Comparison of ENCODE assay signal across 1 cellular context in the genomic region with DNA sequence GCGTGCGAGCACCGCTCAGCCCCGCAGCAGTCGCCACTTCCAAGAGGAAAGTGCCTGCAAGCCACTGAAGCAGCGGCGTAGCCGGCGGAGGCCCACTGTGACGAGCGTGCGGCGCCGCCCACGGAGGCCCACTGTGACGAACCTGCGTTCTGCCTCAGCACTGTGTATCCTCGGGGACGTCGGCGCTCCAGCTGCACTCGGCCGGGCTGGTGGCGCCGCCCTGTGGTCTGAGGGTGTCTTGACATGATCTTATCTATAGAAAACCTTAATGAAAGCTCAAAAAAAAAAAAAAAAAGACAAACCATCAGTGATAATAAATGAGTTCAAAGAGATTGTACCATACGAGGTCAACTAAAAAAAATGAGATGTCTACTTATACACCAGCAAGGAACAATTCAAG.
TF ChIP-seq lines count a peak whose summit lies in the region.
"Not testable (repeated sequence)": the region's sequence is repeated elsewhere in the genome, so short reads cannot be mapped to it uniquely, and the experiment has no call there.

Gene RGPD8, minus strand, starts transcription at position 166 of the 400 bp plus-strand sequence. CDS start 192 bp downstream, outside the sequence.

TF ChIP-seq in HepG2, 621 proteins besides CTCF, POLR2A, EP300 and RAD21 (continued from another document):
- TF ChIP-seq, protein P1, sequence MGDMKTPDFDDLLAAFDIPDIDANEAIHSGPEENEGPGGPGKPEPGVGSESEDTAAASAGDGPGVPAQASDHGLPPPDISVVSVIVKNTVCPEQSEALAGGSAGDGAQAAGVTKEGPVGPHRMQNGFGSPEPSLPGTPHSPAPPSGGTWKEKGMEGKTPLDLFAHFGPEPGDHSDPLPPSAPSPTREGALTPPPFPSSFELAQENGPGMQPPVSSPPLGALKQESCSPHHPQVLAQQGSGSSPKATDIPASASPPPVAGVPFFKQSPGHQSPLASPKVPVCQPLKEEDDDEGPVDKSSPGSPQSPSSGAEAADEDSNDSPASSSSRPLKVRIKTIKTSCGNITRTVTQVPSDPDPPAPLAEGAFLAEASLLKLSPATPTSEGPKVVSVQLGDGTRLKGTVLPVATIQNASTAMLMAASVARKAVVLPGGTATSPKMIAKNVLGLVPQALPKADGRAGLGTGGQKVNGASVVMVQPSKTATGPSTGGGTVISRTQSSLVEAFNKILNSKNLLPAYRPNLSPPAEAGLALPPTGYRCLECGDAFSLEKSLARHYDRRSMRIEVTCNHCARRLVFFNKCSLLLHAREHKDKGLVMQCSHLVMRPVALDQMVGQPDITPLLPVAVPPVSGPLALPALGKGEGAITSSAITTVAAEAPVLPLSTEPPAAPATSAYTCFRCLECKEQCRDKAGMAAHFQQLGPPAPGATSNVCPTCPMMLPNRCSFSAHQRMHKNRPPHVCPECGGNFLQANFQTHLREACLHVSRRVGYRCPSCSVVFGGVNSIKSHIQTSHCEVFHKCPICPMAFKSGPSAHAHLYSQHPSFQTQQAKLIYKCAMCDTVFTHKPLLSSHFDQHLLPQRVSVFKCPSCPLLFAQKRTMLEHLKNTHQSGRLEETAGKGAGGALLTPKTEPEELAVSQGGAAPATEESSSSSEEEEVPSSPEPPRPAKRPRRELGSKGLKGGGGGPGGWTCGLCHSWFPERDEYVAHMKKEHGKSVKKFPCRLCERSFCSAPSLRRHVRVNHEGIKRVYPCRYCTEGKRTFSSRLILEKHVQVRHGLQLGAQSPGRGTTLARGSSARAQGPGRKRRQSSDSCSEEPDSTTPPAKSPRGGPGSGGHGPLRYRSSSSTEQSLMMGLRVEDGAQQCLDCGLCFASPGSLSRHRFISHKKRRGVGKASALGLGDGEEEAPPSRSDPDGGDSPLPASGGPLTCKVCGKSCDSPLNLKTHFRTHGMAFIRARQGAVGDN (CRISPR knock-in tag; IDR thresholded peaks at IDR 0.05): peak; percentile 69
- TF ChIP-seq ZFY (CRISPR knock-in tag; IDR thresholded peaks at IDR 0.05) (peak; percentile 83), NCOA2 (CRISPR knock-in tag; IDR thresholded peaks at IDR 0.05) (0 out of 2 replicates have a peak, but pooled peaks have one; percentile 18), MIXL1 (CRISPR knock-in tag; IDR thresholded peaks at IDR 0.05) (peak; percentile 52; the same call in 1 of the 2 replicates), HNRNPLL (IDR thresholded peaks at IDR 0.05; ENCODE audit: low read depth, low read length, poor library complexity, severe bottlenecking) (peak; percentile 19), TOE1 (CRISPR knock-in tag; IDR thresholded peaks at IDR 0.05) (0 out of 2 replicates have a peak, but pooled peaks have one; percentile 25), POGZ (CRISPR knock-in tag; IDR thresholded peaks at IDR 0.05) (peak; percentile 63; the same call in 1 of the 2 replicates), STAG1 (CRISPR knock-in tag; IDR thresholded peaks at IDR 0.05) (peak; percentile 91), NR2C2 (CRISPR knock-in tag; IDR thresholded peaks at IDR 0.05; ENCODE audit: borderline replicate concordance) (peak; percentile 62; the same call in 1 of the 2 replicates), TAF1 (CRISPR knock-in tag; IDR thresholded peaks at IDR 0.05) (peak; percentile 39; the same call in 1 of the 2 replicates), NONO (CRISPR knock-in tag; conservative IDR thresholded peaks at IDR 0.05) (0 out of 2 replicates have a peak, but pooled peaks have one; percentile 47), THAP11 (CRISPR knock-in tag; IDR thresholded peaks at IDR 0.05) (peak; percentile 58), GATAD1 (CRISPR knock-in tag; IDR thresholded peaks at IDR 0.05) (peak; percentile 65; the same call in 1 of the 2 replicates), GFI1 (CRISPR knock-in tag; IDR thresholded peaks at IDR 0.05; ENCODE audit: borderline replicate concordance) (0 out of 2 replicates have a peak, but pooled peaks have one; percentile 24), RARA (CRISPR knock-in tag; IDR thresholded peaks at IDR 0.05) (0 out of 2 replicates have a peak, but pooled peaks have one; percentile 7), NFKB2 (CRISPR knock-in tag; IDR thresholded peaks at IDR 0.05; ENCODE audit: borderline replicate concordance) (peak; percentile 51; the same call in 1 of the 2 replicates), ERF (CRISPR knock-in tag; IDR thresholded peaks at IDR 0.05) (peak; percentile 32; the same call in 1 of the 2 replicates), HMGXB4 (CRISPR knock-in tag; IDR thresholded peaks at IDR 0.05; ENCODE audit: borderline replicate concordance in 1 of 2, low read depth in 1 of 2) (peak; percentile 94 to 98), KDM3A (CRISPR knock-in tag; IDR thresholded peaks at IDR 0.05; ENCODE audit: low read depth) (0 out of 2 replicates have a peak, but pooled peaks have one; percentile 67), ZMYM4 (CRISPR knock-in tag; IDR thresholded peaks at IDR 0.05) (peak; percentile 72)
- TF ChIP-seq, protein P2, sequence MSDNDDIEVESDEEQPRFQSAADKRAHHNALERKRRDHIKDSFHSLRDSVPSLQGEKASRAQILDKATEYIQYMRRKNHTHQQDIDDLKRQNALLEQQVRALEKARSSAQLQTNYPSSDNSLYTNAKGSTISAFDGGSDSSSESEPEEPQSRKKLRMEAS (IDR thresholded peaks at IDR 0.05): 0 out of 2 replicates have a peak, but pooled peaks have one; percentile 27
- TF ChIP-seq, protein P3, sequence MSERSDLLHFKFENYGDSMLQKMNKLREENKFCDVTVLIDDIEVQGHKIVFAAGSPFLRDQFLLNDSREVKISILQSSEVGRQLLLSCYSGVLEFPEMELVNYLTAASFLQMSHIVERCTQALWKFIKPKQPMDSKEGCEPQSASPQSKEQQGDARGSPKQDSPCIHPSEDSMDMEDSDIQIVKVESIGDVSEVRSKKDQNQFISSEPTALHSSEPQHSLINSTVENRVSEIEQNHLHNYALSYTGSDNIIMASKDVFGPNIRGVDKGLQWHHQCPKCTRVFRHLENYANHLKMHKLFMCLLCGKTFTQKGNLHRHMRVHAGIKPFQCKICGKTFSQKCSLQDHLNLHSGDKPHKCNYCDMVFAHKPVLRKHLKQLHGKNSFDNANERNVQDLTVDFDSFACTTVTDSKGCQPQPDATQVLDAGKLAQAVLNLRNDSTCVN (CRISPR knock-in tag; IDR thresholded peaks at IDR 0.05; ENCODE audit: borderline replicate concordance): peak; percentile 46; the same call in 1 of the 2 replicates
- TF ChIP-seq NONO (IDR thresholded peaks at IDR 0.05): not testable (repeated sequence)
- TF ChIP-seq, protein P4, sequence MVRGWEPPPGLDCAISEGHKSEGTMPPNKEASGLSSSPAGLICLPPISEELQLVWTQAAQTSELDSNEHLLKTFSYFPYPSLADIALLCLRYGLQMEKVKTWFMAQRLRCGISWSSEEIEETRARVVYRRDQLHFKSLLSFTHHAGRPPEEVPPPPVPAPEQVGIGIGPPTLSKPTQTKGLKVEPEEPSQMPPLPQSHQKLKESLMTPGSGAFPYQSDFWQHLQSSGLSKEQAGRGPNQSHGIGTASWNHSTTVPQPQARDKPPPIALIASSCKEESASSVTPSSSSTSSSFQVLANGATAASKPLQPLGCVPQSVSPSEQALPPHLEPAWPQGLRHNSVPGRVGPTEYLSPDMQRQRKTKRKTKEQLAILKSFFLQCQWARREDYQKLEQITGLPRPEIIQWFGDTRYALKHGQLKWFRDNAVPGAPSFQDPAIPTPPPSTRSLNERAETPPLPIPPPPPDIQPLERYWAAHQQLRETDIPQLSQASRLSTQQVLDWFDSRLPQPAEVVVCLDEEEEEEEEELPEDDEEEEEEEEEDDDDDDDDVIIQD (CRISPR knock-in tag; IDR thresholded peaks at IDR 0.05; ENCODE audit: low read depth): 0 out of 2 replicates have a peak, but pooled peaks have one; percentile 17
